Comparison of ENCODE assay signal across 1 cellular context in the genomic region with DNA sequence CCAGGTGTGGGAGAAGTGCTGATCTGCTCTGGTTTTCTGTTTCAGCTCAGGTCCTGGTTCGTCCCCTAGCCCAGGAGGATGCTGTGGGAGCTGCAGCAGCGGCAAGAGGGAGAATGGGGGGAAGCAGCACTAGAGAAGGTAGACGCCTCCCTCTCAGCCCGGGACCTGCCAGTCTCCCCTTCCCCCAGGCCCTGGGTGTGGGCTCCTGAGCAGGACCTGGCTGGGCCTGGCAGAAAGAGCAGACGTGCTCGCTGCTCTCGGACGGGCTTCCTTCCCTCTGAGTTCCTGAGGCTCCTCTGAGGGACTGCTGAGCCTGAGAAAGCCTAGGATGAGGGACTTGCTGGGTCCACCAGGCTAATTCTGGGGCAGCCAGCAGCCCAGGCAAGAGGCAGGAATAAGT.
TF ChIP-seq lines count a peak whose summit lies in the region.

No MANE protein-coding gene starts in this region.

TF ChIP-seq in SK-N-SH treated with all-trans-retinoic acid at 6 μM for 48 hours, 23 proteins besides CTCF, POLR2A, EP300 and RAD21 (continued from another document):
- TF ChIP-seq, protein P1, sequence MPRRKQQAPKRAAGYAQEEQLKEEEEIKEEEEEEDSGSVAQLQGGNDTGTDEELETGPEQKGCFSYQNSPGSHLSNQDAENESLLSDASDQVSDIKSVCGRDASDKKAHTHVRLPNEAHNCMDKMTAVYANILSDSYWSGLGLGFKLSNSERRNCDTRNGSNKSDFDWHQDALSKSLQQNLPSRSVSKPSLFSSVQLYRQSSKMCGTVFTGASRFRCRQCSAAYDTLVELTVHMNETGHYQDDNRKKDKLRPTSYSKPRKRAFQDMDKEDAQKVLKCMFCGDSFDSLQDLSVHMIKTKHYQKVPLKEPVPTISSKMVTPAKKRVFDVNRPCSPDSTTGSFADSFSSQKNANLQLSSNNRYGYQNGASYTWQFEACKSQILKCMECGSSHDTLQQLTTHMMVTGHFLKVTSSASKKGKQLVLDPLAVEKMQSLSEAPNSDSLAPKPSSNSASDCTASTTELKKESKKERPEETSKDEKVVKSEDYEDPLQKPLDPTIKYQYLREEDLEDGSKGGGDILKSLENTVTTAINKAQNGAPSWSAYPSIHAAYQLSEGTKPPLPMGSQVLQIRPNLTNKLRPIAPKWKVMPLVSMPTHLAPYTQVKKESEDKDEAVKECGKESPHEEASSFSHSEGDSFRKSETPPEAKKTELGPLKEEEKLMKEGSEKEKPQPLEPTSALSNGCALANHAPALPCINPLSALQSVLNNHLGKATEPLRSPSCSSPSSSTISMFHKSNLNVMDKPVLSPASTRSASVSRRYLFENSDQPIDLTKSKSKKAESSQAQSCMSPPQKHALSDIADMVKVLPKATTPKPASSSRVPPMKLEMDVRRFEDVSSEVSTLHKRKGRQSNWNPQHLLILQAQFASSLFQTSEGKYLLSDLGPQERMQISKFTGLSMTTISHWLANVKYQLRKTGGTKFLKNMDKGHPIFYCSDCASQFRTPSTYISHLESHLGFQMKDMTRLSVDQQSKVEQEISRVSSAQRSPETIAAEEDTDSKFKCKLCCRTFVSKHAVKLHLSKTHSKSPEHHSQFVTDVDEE (CRISPR knock-in tag; IDR thresholded peaks at IDR 0.05) = no peak
- TF ChIP-seq SNAI2 (CRISPR knock-in tag; IDR thresholded peaks at IDR 0.05) (no peak), TCF4 (CRISPR knock-in tag; IDR thresholded peaks at IDR 0.05; ENCODE audit: borderline replicate concordance) (no peak), ZFP3 (CRISPR knock-in tag; IDR thresholded peaks at IDR 0.05) (no peak), ZNF8 (CRISPR knock-in tag; IDR thresholded peaks at IDR 0.05) (no peak), ESRRG (CRISPR knock-in tag; IDR thresholded peaks at IDR 0.05) (no peak), ZNF70 (CRISPR knock-in tag; IDR thresholded peaks at IDR 0.05) (no peak), BACH2 (CRISPR knock-in tag; IDR thresholded peaks at IDR 0.05; ENCODE audit: borderline replicate concordance) (no peak), CSDC2 (CRISPR knock-in tag; IDR thresholded peaks at IDR 0.05) (no peak), PPARA (CRISPR knock-in tag; IDR thresholded peaks at IDR 0.05; ENCODE audit: borderline replicate concordance) (no peak), OSR1 (CRISPR knock-in tag; IDR thresholded peaks at IDR 0.05) (no peak), ZNF565 (CRISPR knock-in tag; conservative IDR thresholded peaks at IDR 0.05; ENCODE audit: low read depth) (no peak), GLIS3 (CRISPR knock-in tag; IDR thresholded peaks at IDR 0.05) (no peak), ISL1 (CRISPR knock-in tag; IDR thresholded peaks at IDR 0.05) (no peak), ZFP30 (CRISPR knock-in tag; IDR thresholded peaks at IDR 0.05) (no peak)
- TF ChIP-seq, protein P2, sequence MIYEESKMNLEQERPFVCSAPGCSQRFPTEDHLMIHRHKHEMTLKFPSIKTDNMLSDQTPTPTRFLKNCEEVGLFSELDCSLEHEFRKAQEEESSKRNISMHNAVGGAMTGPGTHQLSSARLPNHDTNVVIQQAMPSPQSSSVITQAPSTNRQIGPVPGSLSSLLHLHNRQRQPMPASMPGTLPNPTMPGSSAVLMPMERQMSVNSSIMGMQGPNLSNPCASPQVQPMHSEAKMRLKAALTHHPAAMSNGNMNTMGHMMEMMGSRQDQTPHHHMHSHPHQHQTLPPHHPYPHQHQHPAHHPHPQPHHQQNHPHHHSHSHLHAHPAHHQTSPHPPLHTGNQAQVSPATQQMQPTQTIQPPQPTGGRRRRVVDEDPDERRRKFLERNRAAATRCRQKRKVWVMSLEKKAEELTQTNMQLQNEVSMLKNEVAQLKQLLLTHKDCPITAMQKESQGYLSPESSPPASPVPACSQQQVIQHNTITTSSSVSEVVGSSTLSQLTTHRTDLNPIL (CRISPR knock-in tag; IDR thresholded peaks at IDR 0.05; ENCODE audit: low read depth) = no peak
